In the genomic region with DNA sequence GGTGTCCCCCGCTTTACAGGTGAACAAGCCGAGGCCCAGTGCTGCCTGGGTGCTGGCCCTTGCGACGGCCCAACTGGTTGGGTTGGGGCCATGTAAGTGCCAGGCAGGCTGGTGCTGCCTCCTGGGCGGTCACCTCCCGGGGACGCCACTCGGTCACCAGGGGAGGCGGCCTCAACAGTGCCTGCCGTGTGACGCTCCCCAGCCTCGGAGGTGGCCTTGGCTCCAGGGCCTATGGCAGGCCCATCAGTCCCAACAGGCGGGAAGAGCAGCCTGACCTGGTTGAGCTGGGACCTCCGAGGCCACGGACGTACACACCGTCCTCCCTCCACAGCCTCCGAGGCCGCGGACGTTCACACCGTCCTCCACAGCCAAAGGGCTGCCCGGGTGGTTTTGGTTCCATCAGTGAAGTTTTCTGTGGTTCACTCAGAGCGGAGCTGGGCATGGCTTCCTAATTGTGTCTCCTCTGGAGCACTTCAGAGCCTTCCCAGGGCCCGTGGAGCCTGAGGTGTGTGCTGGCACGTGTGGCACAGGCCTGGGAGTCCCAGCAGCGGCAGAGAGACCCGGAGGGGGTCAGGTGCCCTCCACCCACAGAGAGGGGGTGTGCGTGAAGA, we compare ENCODE assay signal across 8 cellular contexts. TPM values are rescaled to one million over a fixed set of nuclear protein-coding genes. Genes with fewer than 3 reads are reported as not detected.
DNase-seq lines count a peak whose midpoint lies in the region; ATAC-seq, FAIRE-seq and TF ChIP-seq lines count a peak whose summit lies in the region.

No MANE protein-coding gene starts in this region.

- no peak overlapping the region for H2AFZ ChIP-seq in astrocyte (ENCODE audit: low read depth, low read length)

- H3K36me3 ChIP-seq in astrocyte (ENCODE audit: insufficient read depth, low read length) (no peaks in the 10 kb centered on the region), mesodermal cell (ENCODE audit: control insufficient read depth, insufficient read depth, low read length) (no peaks in the 10 kb centered on the region)

- H3K4me3 Mint-ChIP-seq in activated CD8-positive, alpha-beta memory T cell treated with anti-CD3 and anti-CD28 coated beads, Interleukin-2, amount 10 ng/mL, durations not matched to agents 7 days and 5 days, result peak overlapping the region; percentile 53
- H3K4me3 Mint-ChIP-seq in astrocyte (ENCODE audit: unreplicated experiment) (no peak overlapping the region), type B pancreatic cell (no peak overlapping the region)

- H3K27ac Mint-ChIP-seq in activated CD8-positive, alpha-beta memory T cell treated with anti-CD3 and anti-CD28 coated beads, Interleukin-2, amount 10 ng/mL, durations not matched to agents 7 days and 5 days, result peak overlapping the region; percentile 96
- H3K27ac Mint-ChIP-seq in astrocyte (ENCODE audit: unreplicated experiment), result no peak overlapping the region
- H3K27ac Mint-ChIP-seq in type B pancreatic cell, result peak overlapping the region; percentile 94

- no peaks in the 10 kb centered on the region for H3K27me3 Mint-ChIP-seq in activated CD8-positive, alpha-beta memory T cell treated with anti-CD3 and anti-CD28 coated beads, Interleukin-2, amount 10 ng/mL, durations not matched to agents 7 days and 5 days
- H3K27me3 Mint-ChIP-seq in astrocyte (ENCODE audit: low read depth, unreplicated experiment) (peaks cover 3% of the 10 kb centered on the region), type B pancreatic cell (no peaks in the 10 kb centered on the region)

- peaks cover 2% of the 10 kb centered on the region for H3K27me3 ChIP-seq in astrocyte (ENCODE audit: insufficient read depth, low read length)

- peak overlapping the region; percentile 40 for H3K9ac ChIP-seq in astrocyte (ENCODE audit: low read length)

- H3K4me1 ChIP-seq in astrocyte (ENCODE audit: insufficient read depth, low read length) (peaks cover 23% of the 10 kb centered on the region), mesodermal cell (ENCODE audit: control insufficient read depth, insufficient read depth, low read length, poor library complexity, severe bottlenecking) (peaks cover 37% of the 10 kb centered on the region)

- H3K27ac ChIP-seq in astrocyte (ENCODE audit: low read depth, low read length), result no peak overlapping the region
- peak overlapping the region; percentile 92 for H3K27ac ChIP-seq in mesodermal cell (ENCODE audit: low read depth, low read length, severe bottlenecking)

- H3K36me3 Mint-ChIP-seq in activated CD8-positive, alpha-beta memory T cell treated with anti-CD3 and anti-CD28 coated beads, Interleukin-2, amount 10 ng/mL, durations not matched to agents 7 days and 5 days, result no peaks in the 10 kb centered on the region
- H3K36me3 Mint-ChIP-seq in astrocyte (ENCODE audit: low read depth, unreplicated experiment), result no peaks in the 10 kb centered on the region
- H3K36me3 Mint-ChIP-seq in type B pancreatic cell, result no peaks in the 10 kb centered on the region

- DNase-seq in activated CD8-positive, alpha-beta memory T cell treated with anti-CD3 and anti-CD28 coated beads, Interleukin-2, amount 10 ng/mL, durations not matched to agents 7 days and 5 days, result no peak
- no peak for DNase-seq in activated CD8-positive, alpha-beta memory T cell treated with anti-CD3 and anti-CD28 coated beads, Interleukin-2, amount 50 U/mL, for 4 hours
- DNase-seq in astrocyte (ENCODE audit: low read depth), result no peak
- DNase-seq in type B pancreatic cell (ENCODE audit: extremely low spot score, unreplicated experiment), result no peak
- DNase-seq in middle frontal gyrus (ENCODE audit: extremely low spot score, low spot score), result no peak

- no peaks in the 10 kb centered on the region for H4K20me1 ChIP-seq in astrocyte (ENCODE audit: insufficient read depth, low read length)

- no peak for FAIRE-seq in astrocyte (lab: Jason Lieb, UNC)

- no peak for TF ChIP-seq CTCF in astrocyte (IDR thresholded peaks at IDR 0.05; ENCODE audit: insufficient read depth, low read depth, low read length)
- TF ChIP-seq CTCF in type B pancreatic cell (conservative IDR thresholded peaks at IDR 0.05), result no peak

- 86 to 91% methylated on average over 24 to 29 of the region's 29 CpGs for WGBS in mesodermal cell (ENCODE audit: insufficient coverage in 2 of 2), 2 experiments

- H3K4me2 ChIP-seq in astrocyte (ENCODE audit: low read length), result peak overlapping the region; percentile 71

- H3K9me3 ChIP-seq in astrocyte (ENCODE audit: insufficient read depth, low read depth, low read length), result no peaks in the 10 kb centered on the region
- no peaks in the 10 kb centered on the region for H3K9me3 ChIP-seq in mesodermal cell (ENCODE audit: control insufficient read depth, low read length)

- CTCF ChIA-PET in activated CD8-positive, alpha-beta memory T cell treated with anti-CD3 and anti-CD28 coated beads, Interleukin-2, amount 10 ng/mL, durations not matched to agents 7 days and 5 days (lab: Charles Lee), result interaction anchor here (0.7 to 1.7 kb wide), 13 partner anchors 15 to 439 kb away, joined by 3 to 11 read pairs (median 4); partner anchors contain the start of gene SLCO4A1

- H3K4me1 Mint-ChIP-seq in activated CD8-positive, alpha-beta memory T cell treated with anti-CD3 and anti-CD28 coated beads, Interleukin-2, amount 10 ng/mL, durations not matched to agents 7 days and 5 days, result peaks cover 44% of the 10 kb centered on the region
- H3K4me1 Mint-ChIP-seq in astrocyte (ENCODE audit: low read depth, unreplicated experiment) (peaks cover 13% of the 10 kb centered on the region), type B pancreatic cell (ENCODE audit: unreplicated experiment) (peaks cover 20% of the 10 kb centered on the region)

- no peak for ATAC-seq in activated CD8-positive, alpha-beta memory T cell treated with anti-CD3 and anti-CD28 coated beads, Interleukin-2, amount 10 ng/mL, durations not matched to agents 7 days and 5 days
- ATAC-seq in HG03280 (IDR thresholded peaks at IDR 0.05; ENCODE audit: unreplicated experiment) (no peak), HG03432 (IDR thresholded peaks at IDR 0.05; ENCODE audit: unreplicated experiment) (no peak)

- H3K9me3 Mint-ChIP-seq in activated CD8-positive, alpha-beta memory T cell treated with anti-CD3 and anti-CD28 coated beads, Interleukin-2, amount 10 ng/mL, durations not matched to agents 7 days and 5 days (ENCODE audit: low read depth), result no peaks in the 10 kb centered on the region
- H3K9me3 Mint-ChIP-seq in astrocyte (ENCODE audit: unreplicated experiment) (no peaks in the 10 kb centered on the region), type B pancreatic cell (no peaks in the 10 kb centered on the region)

- no peaks in the 10 kb centered on the region for H3K79me2 ChIP-seq in astrocyte (ENCODE audit: insufficient read depth, low read length)

- H3K4me3 ChIP-seq in astrocyte (ENCODE audit: insufficient read depth, low read depth, low read length), result no peak overlapping the region
- no peak overlapping the region for H3K4me3 ChIP-seq in mesodermal cell (ENCODE audit: extremely low read depth, insufficient read depth, low read length, poor library complexity, severe bottlenecking)

RNA-seq across cellular contexts. Expression of gene SLCO4A1, which starts 19.3 kb away (rescaled TPM):
- 10 to 100 TPM; 74.7 to 79.2 TPM for total RNA-seq in activated CD8-positive, alpha-beta memory T cell treated with anti-CD3 and anti-CD28 coated beads, Interleukin-2, amount 10 ng/mL, durations not matched to agents 7 days and 5 days
- total RNA-seq in astrocyte (0.43 TPM in 1 of 2 replicates, not detected in the other), type B pancreatic cell (ENCODE audit: low replicate concordance) (2.6 and 5.3 TPM in 2 replicates)
- polyA plus RNA-seq in mesodermal cell (2013, experiment 1 of 2), result 1.6 TPM
- polyA plus RNA-seq in mesodermal cell (2013, experiment 2 of 2), result 1.1 TPM

Comparison
In these comparisons a context has a peak if more than half of its experiments do, and no peak if none do; other contexts are left out.
1. RNA of gene SLCO4A1, which starts 19.3 kb away (total RNA-seq): 74.7 to 79.2 TPM in activated CD8-positive, alpha-beta memory T cell treated with anti-CD3 and anti-CD28 coated beads, Interleukin-2, amount 10 ng/mL, durations not matched to agents 7 days and 5 days; 2.6 to 5.3 TPM in type B pancreatic cell and 0.43 TPM in astrocyte; every median in the first group is over 10 times any median in the second.